ENCODE assay signal across 2 cellular contexts in the genomic region with DNA sequence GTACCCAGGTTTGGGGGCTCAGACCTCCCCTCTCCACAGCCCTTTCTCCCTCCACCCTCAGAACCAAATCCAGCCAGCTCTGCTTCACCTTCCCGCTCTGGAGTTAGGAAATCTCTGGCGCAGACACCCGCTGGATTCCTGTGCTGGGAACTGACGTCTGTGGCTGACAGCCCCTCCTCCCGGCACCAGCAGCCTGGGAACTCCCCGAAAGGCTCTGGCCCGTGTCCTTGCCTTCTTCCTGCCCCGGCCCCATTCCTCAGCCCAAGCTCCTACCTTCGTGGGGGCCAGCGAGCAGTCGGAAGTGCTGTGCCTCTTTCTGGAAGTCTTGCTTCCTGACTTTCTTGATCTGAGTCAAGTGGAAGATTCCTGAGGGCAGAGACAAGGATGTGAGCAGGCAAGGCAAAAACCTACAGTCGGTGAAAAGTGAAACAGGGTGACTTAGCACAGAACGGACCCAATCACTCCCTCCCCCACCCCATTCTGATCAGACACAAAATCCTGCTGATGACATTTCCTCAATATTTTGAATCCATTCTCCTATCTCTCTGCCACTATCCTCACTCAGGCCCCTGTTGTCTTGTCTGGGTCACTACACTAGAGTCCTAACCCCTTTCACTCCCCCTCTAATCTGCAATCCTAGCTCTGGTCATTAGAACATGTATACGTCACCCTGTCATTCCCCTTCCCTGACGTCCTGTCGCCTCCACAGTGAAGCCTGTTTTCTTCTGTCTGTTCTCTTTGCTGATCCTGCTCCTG.
A peak's percentile ranks its signal among the peaks of the same experiment; 100 is the strongest.
TF ChIP-seq lines count a peak whose summit lies in the region.

No MANE protein-coding gene starts in this region.

TF ChIP-seq in endothelial cell of umbilical vein, 7 proteins besides CTCF, POLR2A, EP300 and RAD21 (continued from another document):
- TF ChIP-seq, protein P1, sequence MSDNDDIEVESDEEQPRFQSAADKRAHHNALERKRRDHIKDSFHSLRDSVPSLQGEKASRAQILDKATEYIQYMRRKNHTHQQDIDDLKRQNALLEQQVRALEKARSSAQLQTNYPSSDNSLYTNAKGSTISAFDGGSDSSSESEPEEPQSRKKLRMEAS (IDR thresholded peaks at IDR 0.05; ENCODE audit: insufficient read depth, insufficient read length): no peak
- TF ChIP-seq POLR2AphosphoS5 (IDR thresholded peaks at IDR 0.05; ENCODE audit: insufficient read depth, low read depth, low read length): no peak
- no peak for TF ChIP-seq EZH2 (IDR thresholded peaks at IDR 0.05; ENCODE audit: borderline replicate concordance, low read depth, low read length, severe bottlenecking)

TF ChIP-seq in liver, 16 proteins besides CTCF, POLR2A, EP300 and RAD21:
- TF ChIP-seq, protein P2, sequence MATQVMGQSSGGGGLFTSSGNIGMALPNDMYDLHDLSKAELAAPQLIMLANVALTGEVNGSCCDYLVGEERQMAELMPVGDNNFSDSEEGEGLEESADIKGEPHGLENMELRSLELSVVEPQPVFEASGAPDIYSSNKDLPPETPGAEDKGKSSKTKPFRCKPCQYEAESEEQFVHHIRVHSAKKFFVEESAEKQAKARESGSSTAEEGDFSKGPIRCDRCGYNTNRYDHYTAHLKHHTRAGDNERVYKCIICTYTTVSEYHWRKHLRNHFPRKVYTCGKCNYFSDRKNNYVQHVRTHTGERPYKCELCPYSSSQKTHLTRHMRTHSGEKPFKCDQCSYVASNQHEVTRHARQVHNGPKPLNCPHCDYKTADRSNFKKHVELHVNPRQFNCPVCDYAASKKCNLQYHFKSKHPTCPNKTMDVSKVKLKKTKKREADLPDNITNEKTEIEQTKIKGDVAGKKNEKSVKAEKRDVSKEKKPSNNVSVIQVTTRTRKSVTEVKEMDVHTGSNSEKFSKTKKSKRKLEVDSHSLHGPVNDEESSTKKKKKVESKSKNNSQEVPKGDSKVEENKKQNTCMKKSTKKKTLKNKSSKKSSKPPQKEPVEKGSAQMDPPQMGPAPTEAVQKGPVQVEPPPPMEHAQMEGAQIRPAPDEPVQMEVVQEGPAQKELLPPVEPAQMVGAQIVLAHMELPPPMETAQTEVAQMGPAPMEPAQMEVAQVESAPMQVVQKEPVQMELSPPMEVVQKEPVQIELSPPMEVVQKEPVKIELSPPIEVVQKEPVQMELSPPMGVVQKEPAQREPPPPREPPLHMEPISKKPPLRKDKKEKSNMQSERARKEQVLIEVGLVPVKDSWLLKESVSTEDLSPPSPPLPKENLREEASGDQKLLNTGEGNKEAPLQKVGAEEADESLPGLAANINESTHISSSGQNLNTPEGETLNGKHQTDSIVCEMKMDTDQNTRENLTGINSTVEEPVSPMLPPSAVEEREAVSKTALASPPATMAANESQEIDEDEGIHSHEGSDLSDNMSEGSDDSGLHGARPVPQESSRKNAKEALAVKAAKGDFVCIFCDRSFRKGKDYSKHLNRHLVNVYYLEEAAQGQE (IDR thresholded peaks at IDR 0.05): peak; percentile 91
- TF ChIP-seq HNF4G (IDR thresholded peaks at IDR 0.05) (no peak), SP1 (IDR thresholded peaks at IDR 0.05) (peak; percentile 92), GABPA (IDR thresholded peaks at IDR 0.05 in 1 of 2, conservative IDR thresholded peaks at IDR 0.05 in 1 of 2) (peak in 1 of 2 donors; percentile 32), YY1 (IDR thresholded peaks at IDR 0.05) (peak; percentile 66), FOXA2 (IDR thresholded peaks at IDR 0.05) (no peak), TAF1 (conservative IDR thresholded peaks at IDR 0.05) (peak; percentile 76), NR2F2 (IDR thresholded peaks at IDR 0.05) (peak; percentile 18), EGR1 (IDR thresholded peaks at IDR 0.05; ENCODE audit: low read depth in 2 of 2) (peak; percentile 95), RXRA (IDR thresholded peaks at IDR 0.05) (peak; percentile 60 to 66), FOXA1 (IDR thresholded peaks at IDR 0.05) (no peak), HNF4A (conservative IDR thresholded peaks at IDR 0.05) (peak; percentile 18 to 50), JUND (IDR thresholded peaks at IDR 0.05) (peak; percentile 27 to 35)
- TF ChIP-seq, protein P1 (IDR thresholded peaks at IDR 0.05): peak; percentile 72
- TF ChIP-seq, protein P3, sequence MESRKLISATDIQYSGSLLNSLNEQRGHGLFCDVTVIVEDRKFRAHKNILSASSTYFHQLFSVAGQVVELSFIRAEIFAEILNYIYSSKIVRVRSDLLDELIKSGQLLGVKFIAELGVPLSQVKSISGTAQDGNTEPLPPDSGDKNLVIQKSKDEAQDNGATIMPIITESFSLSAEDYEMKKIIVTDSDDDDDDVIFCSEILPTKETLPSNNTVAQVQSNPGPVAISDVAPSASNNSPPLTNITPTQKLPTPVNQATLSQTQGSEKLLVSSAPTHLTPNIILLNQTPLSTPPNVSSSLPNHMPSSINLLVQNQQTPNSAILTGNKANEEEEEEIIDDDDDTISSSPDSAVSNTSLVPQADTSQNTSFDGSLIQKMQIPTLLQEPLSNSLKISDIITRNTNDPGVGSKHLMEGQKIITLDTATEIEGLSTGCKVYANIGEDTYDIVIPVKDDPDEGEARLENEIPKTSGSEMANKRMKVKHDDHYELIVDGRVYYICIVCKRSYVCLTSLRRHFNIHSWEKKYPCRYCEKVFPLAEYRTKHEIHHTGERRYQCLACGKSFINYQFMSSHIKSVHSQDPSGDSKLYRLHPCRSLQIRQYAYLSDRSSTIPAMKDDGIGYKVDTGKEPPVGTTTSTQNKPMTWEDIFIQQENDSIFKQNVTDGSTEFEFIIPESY (IDR thresholded peaks at IDR 0.05): no peak
- TF ChIP-seq, protein P4, sequence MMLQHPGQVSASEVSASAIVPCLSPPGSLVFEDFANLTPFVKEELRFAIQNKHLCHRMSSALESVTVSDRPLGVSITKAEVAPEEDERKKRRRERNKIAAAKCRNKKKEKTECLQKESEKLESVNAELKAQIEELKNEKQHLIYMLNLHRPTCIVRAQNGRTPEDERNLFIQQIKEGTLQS (IDR thresholded peaks at IDR 0.05): no peak
